ENCODE assay signal across 22 cellular contexts in genomic region chr11:60711316-60711715, GRCh38. TPM values are rescaled to one million over a fixed set of nuclear protein-coding genes. Genes with fewer than 3 reads are reported as not detected.
A peak's percentile ranks its signal among the peaks of the same experiment; 100 is the strongest.
DNase-seq lines count a peak whose midpoint lies in the region; ATAC-seq, FAIRE-seq and TF ChIP-seq lines count a peak whose summit lies in the region.
"Had no signal": no experiment of that assay in that cellular context is flagged by ENCODE, and none has a peak within 500 bp of the region (broad histone marks: within the 10 kb centered on the region; RNA-seq: fewer than 3 reads in every experiment).

No MANE protein-coding gene starts in this region.

- H3K9me3 ChIP-seq in pancreas (no peaks in the 10 kb centered on the region), transverse colon (no peaks in the 10 kb centered on the region)

- peak in 3 of 4 donors; percentile 47 to 80 (median 78) for ATAC-seq in pancreas
- no peak for ATAC-seq in HG02885 (IDR thresholded peaks at IDR 0.05; ENCODE audit: poor library complexity, unreplicated experiment)
- ATAC-seq in GM21360 (IDR thresholded peaks at IDR 0.05; ENCODE audit: unreplicated experiment), result no peak

- no peak for FAIRE-seq in pancreas (lab: Jason Lieb, UNC)
- FAIRE-seq: A204.1, HTR-8/SVneo had no signal

- H3K27me3 ChIP-seq in pancreas (no peaks in the 10 kb centered on the region), transverse colon (peaks cover 2% of the 10 kb centered on the region)

- no peak for TF ChIP-seq EP300 in transverse colon (IDR thresholded peaks at IDR 0.05; ENCODE audit: low read depth)

- H3K4me1 ChIP-seq in pancreas, result no peaks in the 10 kb centered on the region
- H3K4me1 ChIP-seq in transverse colon, result peaks cover 0 to 12% (median 3%) of the 10 kb centered on the region in 4 donors

- TF ChIP-seq CTCF in pancreas (IDR thresholded peaks at IDR 0.05) (no peak), transverse colon (IDR thresholded peaks at IDR 0.05) (no peak)

- H3K36me3 ChIP-seq in pancreas, result no peaks in the 10 kb centered on the region
- H3K36me3 ChIP-seq in transverse colon, result no peaks in the 10 kb centered on the region

- in situ Hi-C loops in transverse colon (cut with MboI; ENCODE audit: low pct_ligation_motif_present in 1 of 4, low pct_unique_long_range_greater_than_20kb in 1 of 4, low sequenced_read_pairs in 3 of 4), result no loop called here

- DNase-seq in amniotic epithelial cell (ENCODE audit: low read depth), result peak; percentile 74
- DNase-seq in islet precursor cell, result peak; percentile 22
- peak in 1 of 6 donors; percentile 29 for DNase-seq in pancreas
- DNase-seq in AG08396 (ENCODE audit: low spot score), result no peak
- no peak for DNase-seq in transverse colon
- DNase-seq: ACHN; AML-193; CD4-positive, alpha-beta T cell; DMS153; DMS79; GF-D8; GOT3; HFFc6; IMR-90 had no signal

- TF ChIP-seq POLR2A in transverse colon (IDR thresholded peaks at IDR 0.05), result no peak

- H3K4me3 ChIP-seq in pancreas, result no peak overlapping the region
- no peak overlapping the region for H3K4me3 ChIP-seq in transverse colon

- intact Hi-C loops in pancreas (cut with DNase I) (no loop called here), transverse colon (cut with DNase I; ENCODE audit: low total_unique reads) (no loop called here)

- H3K27ac ChIP-seq in pancreas (no peak overlapping the region), transverse colon (no peak overlapping the region)
- H3K27ac ChIP-seq: C4-2B had no signal

- 63 to 64% methylated on average over 4 of the region's 4 CpGs for WGBS in pancreas, 2 donors
- WGBS in transverse colon (ENCODE audit: low coverage in 1 of 2), 2 donors, result 40 to 68% methylated on average over 1 to 4 of the region's 4 CpGs

RNA-seq across cellular contexts. Expression of gene MS4A8, which starts 11.9 kb away (rescaled TPM):
- total RNA-seq in pancreas (1 to 10 TPM in 4 of 6 donors, under 1 TPM in 2; 0.56 to 2.9 (median 1.7) TPM), transverse colon (100 to 1,000 TPM in 1 of 4 donors, 10 to 100 TPM in 3; 22.9 to 141 (median 52.1) TPM)
- 1 to 10 TPM in 1 of 2 donors, under 1 TPM in 1; 0.91 to 4.2 TPM for polyA plus RNA-seq in pancreas
- total RNA-seq: CD4-positive, alpha-beta T cell; Daoy; H7; HFFc6; IMR-90 had no signal
- polyA plus RNA-seq: BJ, IMR-90 had no signal

RNA-seq across cellular contexts. Expression of gene MS4A18, which starts 13.2 kb away (rescaled TPM):
- total RNA-seq in pancreas (not detected), transverse colon (not detected)
- polyA plus RNA-seq in pancreas, result not detected
- total RNA-seq: CD4-positive, alpha-beta T cell; Daoy; H7; HFFc6; IMR-90 had no signal
- polyA plus RNA-seq: BJ, IMR-90 had no signal

RNA-seq across cellular contexts. Expression of gene MS4A15, which starts 45.4 kb away (rescaled TPM):
- total RNA-seq in pancreas (under 1 TPM in 1 of 6 donors, not detected in 5; 0.09 TPM), transverse colon (not detected)
- not detected for polyA plus RNA-seq in pancreas
- total RNA-seq: CD4-positive, alpha-beta T cell; Daoy; HFFc6; IMR-90 had no signal
- polyA plus RNA-seq: BJ, IMR-90 had no signal

Comparison
In these comparisons a context has a peak if more than half of its experiments do, and no peak if none do; other contexts are left out.
1. DNase-seq: peak in amniotic epithelial cell (single experiment) and islet precursor cell (single experiment); none in AG08396 (single experiment) and transverse colon (single experiment).
2. ATAC-seq: peak in pancreas (3 of 4); none in HG02885 (single experiment) and GM21360 (single experiment).
3. RNA of gene MS4A8, which starts 11.9 kb away (total RNA-seq): 22.9 to 141 TPM in transverse colon; 0.56 to 2.9 TPM in pancreas; every median in the first group is over 4 times any median in the second.